11 cellular contexts compared by ENCODE assay signal in the genomic region with DNA sequence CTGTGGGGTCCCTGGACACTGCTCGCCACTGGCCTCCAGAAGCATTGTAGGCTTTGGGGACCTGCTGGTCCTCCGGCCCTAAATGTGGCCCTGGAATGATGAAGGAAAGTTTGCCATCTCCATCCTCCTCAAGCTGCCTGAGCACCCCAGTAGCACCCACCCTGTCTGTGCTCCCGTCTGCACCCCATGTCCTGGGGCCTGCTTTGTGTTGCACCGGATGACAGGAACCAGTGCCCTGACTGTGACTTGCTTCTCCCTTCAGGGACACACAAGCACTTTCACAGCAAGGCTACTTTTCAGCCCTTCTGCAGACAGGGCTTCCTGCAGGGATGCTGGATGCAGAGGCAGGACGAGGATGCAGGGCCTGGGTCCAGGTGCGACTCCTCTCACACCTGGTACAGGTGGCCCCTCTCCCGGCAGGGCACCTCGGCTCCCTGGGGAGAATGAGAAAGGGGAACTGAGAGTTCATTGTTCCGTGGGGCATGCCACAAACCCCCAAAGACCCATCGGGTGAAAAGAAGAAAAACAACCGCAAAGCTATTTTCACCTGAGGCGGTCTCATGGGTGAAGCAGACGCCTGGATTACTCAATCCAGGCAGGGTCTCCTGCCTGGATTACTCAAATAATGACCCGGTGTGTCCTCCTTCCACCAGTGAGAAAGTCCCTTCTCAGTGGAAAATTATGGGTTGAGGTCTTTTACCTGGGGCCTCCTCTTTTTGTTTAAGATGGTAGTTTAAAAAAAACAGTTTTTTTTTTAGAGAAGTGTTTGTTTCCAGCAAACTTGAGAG.
DNase-seq lines count a peak whose midpoint lies in the region; ATAC-seq and TF ChIP-seq lines count a peak whose summit lies in the region.
"Had no signal": no experiment of that assay in that cellular context is flagged by ENCODE, and none has a peak within 500 bp of the region (broad histone marks: within the 10 kb centered on the region; RNA-seq: fewer than 3 reads in every experiment).

No MANE protein-coding gene starts in this region.

- H3K4me1 Mint-ChIP-seq in activated T-helper 2 cell treated with anti-CD3 and anti-CD28 coated beads, Interferon-gamma antibody, Interleukin-2, Interleukin-4, amounts not matched to agents 10 μg/mL and 5 μg/mL and 100 μg/mL, durations not matched to agents 14 hours and 24 hours and 36 hours (ENCODE audit: low read depth), result peaks cover 6% of the 10 kb centered on the region

- peak; percentile 77 for ATAC-seq in GM18505 (IDR thresholded peaks at IDR 0.05; ENCODE audit: unreplicated experiment)
- peak; percentile 76 for ATAC-seq in GM21367 (IDR thresholded peaks at IDR 0.05; ENCODE audit: unreplicated experiment)
- ATAC-seq in HG03097 (IDR thresholded peaks at IDR 0.05; ENCODE audit: low FRiP score, unreplicated experiment), result peak; percentile 86
- ATAC-seq: left ventricle myocardium superior had no signal

- intact Hi-C loops in activated T-helper 2 cell treated with anti-CD3 and anti-CD28 coated beads, Interferon-gamma antibody, Interleukin-2, Interleukin-4, amounts not matched to agents 10 μg/mL and 5 μg/mL and 100 μg/mL, durations not matched to agents 14 hours and 24 hours and 36 hours (cut with micrococcal nuclease), result no loop called here

- no peak for TF ChIP-seq POLR2A in GM18505 (IDR thresholded peaks at IDR 0.05; ENCODE audit: borderline replicate concordance, extremely low read depth, insufficient read depth, insufficient read length)

- H3K9me3 Mint-ChIP-seq in activated T-helper 2 cell treated with anti-CD3 and anti-CD28 coated beads, Interferon-gamma antibody, Interleukin-2, Interleukin-4, amounts not matched to agents 10 μg/mL and 5 μg/mL and 100 μg/mL, durations not matched to agents 14 hours and 24 hours and 36 hours, result no peaks in the 10 kb centered on the region

- peak; percentile 25 for DNase-seq in SIG-M5 treated with dmso at 0.1 percent for 504 hours (lab: John Stamatoyannopoulos, UW; ENCODE audit: unreplicated experiment)
- DNase-seq in DMS153 treated with DMSO at 0.1 percent for 48 hours (lab: John Stamatoyannopoulos, UW; ENCODE audit: unreplicated experiment), result no peak
- no peak for DNase-seq in activated T-helper 2 cell treated with anti-CD3 and anti-CD28 coated beads, Interferon-gamma antibody, Interleukin-2, Interleukin-4, amounts not matched to agents 10 μg/mL and 5 μg/mL and 100 μg/mL, durations not matched to agents 14 hours and 24 hours and 36 hours (ENCODE audit: low spot score)
- no peak for DNase-seq in middle frontal gyrus (ENCODE audit: extremely low spot score, low spot score)
- no peak for DNase-seq in NCI-H187 (lab: John Stamatoyannopoulos, UW)
- DNase-seq: left ventricle myocardium superior; stimulated activated CD4-positive, alpha-beta T cell treated with anti-CD3 and anti-CD28 coated beads, Interleukin-12 subunit alpha, Interleukin-12 subunit beta, amount 100 ng/mL, for 4 hours had no signal

- peaks cover 1% of the 10 kb centered on the region for H3K27me3 Mint-ChIP-seq in activated T-helper 2 cell treated with anti-CD3 and anti-CD28 coated beads, Interferon-gamma antibody, Interleukin-2, Interleukin-4, amounts not matched to agents 10 μg/mL and 5 μg/mL and 100 μg/mL, durations not matched to agents 14 hours and 24 hours and 36 hours (ENCODE audit: low read depth)
- H3K27me3 Mint-ChIP-seq: activated naive CD8-positive, alpha-beta T cell had no signal

- no peaks in the 10 kb centered on the region for H3K36me3 Mint-ChIP-seq in activated T-helper 2 cell treated with anti-CD3 and anti-CD28 coated beads, Interferon-gamma antibody, Interleukin-2, Interleukin-4, amounts not matched to agents 10 μg/mL and 5 μg/mL and 100 μg/mL, durations not matched to agents 14 hours and 24 hours and 36 hours (ENCODE audit: low read depth)
- H3K36me3 Mint-ChIP-seq: activated naive CD8-positive, alpha-beta T cell had no signal

- H3K27ac Mint-ChIP-seq in activated T-helper 2 cell treated with anti-CD3 and anti-CD28 coated beads, Interferon-gamma antibody, Interleukin-2, Interleukin-4, amounts not matched to agents 10 μg/mL and 5 μg/mL and 100 μg/mL, durations not matched to agents 14 hours and 24 hours and 36 hours, result no peak overlapping the region
- H3K27ac Mint-ChIP-seq: activated naive CD8-positive, alpha-beta T cell had no signal

- no peak overlapping the region for H3K4me3 Mint-ChIP-seq in activated T-helper 2 cell treated with anti-CD3 and anti-CD28 coated beads, Interferon-gamma antibody, Interleukin-2, Interleukin-4, amounts not matched to agents 10 μg/mL and 5 μg/mL and 100 μg/mL, durations not matched to agents 14 hours and 24 hours and 36 hours (ENCODE audit: low read depth)
- H3K4me3 Mint-ChIP-seq: activated naive CD8-positive, alpha-beta T cell had no signal
